ENCODE assay signal across 16 cellular contexts in genomic region chr4:185638093-185638492, GRCh38.
"Had no signal": no experiment of that assay in that cellular context is flagged by ENCODE, and none has a peak within 500 bp of the region (broad histone marks: within the 10 kb centered on the region; RNA-seq: fewer than 3 reads in every experiment).

No MANE protein-coding gene starts in this region.

- H3K9me3 ChIP-seq: adrenal gland, ovary had no signal

- H3K4me3 Mint-ChIP-seq: memory B cell, naive B cell had no signal

- H3K9me3 Mint-ChIP-seq: memory B cell had no signal

- H3K27me3 ChIP-seq: adrenal gland, gastroesophageal sphincter, ovary had no signal

- H3K36me3 ChIP-seq: ovary, WERI-Rb-1 had no signal

- H3K4me3 ChIP-seq: adrenal gland, heart left ventricle, mucosa of descending colon, ovary had no signal

- ATAC-seq: activated T-cell treated with anti-CD3 and anti-CD28 coated beads, Interleukin-2, amount 50 U/mL, for 72 hours; esophagus mucosa; mucosa of descending colon had no signal

- DNase-seq: activated CD4-positive, alpha-beta T cell treated with anti-CD3 and anti-CD28 coated beads, Interleukin-2, amount 50 U/mL, for 4 hours; activated effector memory CD4-positive, alpha-beta T cell treated with anti-CD3 and anti-CD28 coated beads, Interleukin-2, amount 50 U/mL, for 16 hours; activated naive CD4-positive, alpha-beta T cell treated with anti-CD3 and anti-CD28 coated beads, Interleukin-2, amount 50 U/mL, for 16 hours; activated T-cell treated with anti-CD3 and anti-CD28 coated beads, Interleukin-2, amount 50 U/mL, for 72 hours; adrenal gland; cerebellar nuclear complex; cortex of kidney; heart left ventricle; mucosa of descending colon; naive B cell; ovary; stomach; WERI-Rb-1 had no signal

- H3K27ac ChIP-seq: ovary, WERI-Rb-1 had no signal

- H3K36me3 Mint-ChIP-seq: memory B cell, naive B cell had no signal

- H3K27ac Mint-ChIP-seq: activated T-cell treated with anti-CD3 and anti-CD28 coated beads, Interleukin-2, amount 50 U/mL, for 72 hours; memory B cell had no signal
